Comparison of ENCODE assay signal across 13 cellular contexts in genomic region chr1:215526846-215527151, GRCh38. TPM values are rescaled to one million over a fixed set of nuclear protein-coding genes. Genes with fewer than 3 reads are reported as not detected.
DNase-seq lines count a peak whose midpoint lies in the region; ATAC-seq, FAIRE-seq and TF ChIP-seq lines count a peak whose summit lies in the region.
"Had no signal": no experiment of that assay in that cellular context is flagged by ENCODE, and none has a peak within 500 bp of the region (broad histone marks: within the 10 kb centered on the region; RNA-seq: fewer than 3 reads in every experiment).

No MANE protein-coding gene starts in this region.

- H3K9me3 ChIP-seq in PC-9 (ENCODE audit: insufficient read depth, low read depth) (no peaks in the 10 kb centered on the region), K562 (replicated peaks; ENCODE audit: control insufficient read depth, insufficient read depth, low read depth, low read length) (no peaks in the 10 kb centered on the region), neural cell (ENCODE audit: low read length) (no peaks in the 10 kb centered on the region), neuronal stem cell (replicated peaks in 1 of 2; ENCODE audit: control insufficient read depth in 2 of 2, insufficient read depth in 1 of 2, low read depth in 1 of 2, low read length in 2 of 2) (no peaks in the 10 kb centered on the region)
- H3K9me3 ChIP-seq: Caco-2, SK-N-SH had no signal

- H2AK5ac ChIP-seq in neuronal stem cell (ENCODE audit: low read depth, low read length) = no peak overlapping the region

- ATAC-seq in K562 = no peak
- ATAC-seq in HG02623 (IDR thresholded peaks at IDR 0.05; ENCODE audit: unreplicated experiment) = no peak
- no peak for ATAC-seq in GM18907 (IDR thresholded peaks at IDR 0.05; ENCODE audit: unreplicated experiment)

- H3K27me3 ChIP-seq in PC-9 (ENCODE audit: insufficient read depth, low read depth) = no peaks in the 10 kb centered on the region
- H3K27me3 ChIP-seq in K562 (ENCODE audit: control insufficient read depth in 2 of 2, insufficient read depth in 2 of 2, low read length in 2 of 2) = no peaks in the 10 kb centered on the region
- no peaks in the 10 kb centered on the region for H3K27me3 ChIP-seq in neural cell (ENCODE audit: insufficient read depth, low read depth, low read length)
- H3K27me3 ChIP-seq in neuronal stem cell (ENCODE audit: control insufficient read depth in 3 of 3, insufficient read depth in 3 of 3, low read depth in 1 of 3, low read length in 3 of 3) = no peaks in the 10 kb centered on the region

- no peaks in the 10 kb centered on the region for H3K9me2 ChIP-seq in PC-9 (ENCODE audit: insufficient read depth)
- H3K9me2 ChIP-seq in neural cell (ENCODE audit: insufficient read depth, low read length) = no peaks in the 10 kb centered on the region
- H3K9me2 ChIP-seq: SK-N-SH had no signal

- CTCF ChIA-PET in PC-9 (lab: Charles Lee) (no interaction called here), K562 (lab: Yijun Ruan, JAX; ENCODE audit: low intra/inter-chr PET ratio) (interaction anchor here (0.6 to 2.0 kb wide), 6 partner anchors 37 to 1313 kb away, joined by 3 to 15 read pairs (median 6); no protein-coding TSS in a partner anchor)

- H3K36me3 Mint-ChIP-seq in HFFc6 (ENCODE audit: low read depth) = no peaks in the 10 kb centered on the region
- H3K36me3 Mint-ChIP-seq: CD4-positive, CD25-positive, alpha-beta regulatory T cell had no signal

- no peak overlapping the region for H2BK15ac ChIP-seq in neuronal stem cell (ENCODE audit: low read length)

- H3K4me2 ChIP-seq in PC-9 = no peak overlapping the region
- H3K4me2 ChIP-seq in K562 (ENCODE audit: insufficient read depth, low read length) = no peak overlapping the region
- no peak overlapping the region for H3K4me2 ChIP-seq in neural cell (ENCODE audit: low read length)
- no peak overlapping the region for H3K4me2 ChIP-seq in neuronal stem cell (ENCODE audit: insufficient read depth, low read length, poor library complexity, severe bottlenecking)
- H3K4me2 ChIP-seq: SK-N-SH had no signal

- no peak overlapping the region for H3K27ac Mint-ChIP-seq in HFFc6
- H3K27ac Mint-ChIP-seq: CD4-positive, CD25-positive, alpha-beta regulatory T cell had no signal

- no peaks in the 10 kb centered on the region for H3K79me2 ChIP-seq in PC-9 (ENCODE audit: low read depth)
- no peaks in the 10 kb centered on the region for H3K79me2 ChIP-seq in K562 (ENCODE audit: control insufficient read depth, insufficient read depth, low read length)
- no peaks in the 10 kb centered on the region for H3K79me2 ChIP-seq in neural cell (replicated peaks; ENCODE audit: insufficient read depth, low read length)

- H3K36me3 ChIP-seq in PC-9 (ENCODE audit: low read depth) (no peaks in the 10 kb centered on the region), K562 (ENCODE audit: control insufficient read depth, insufficient read depth, low read length) (no peaks in the 10 kb centered on the region), neural cell (ENCODE audit: insufficient read depth, low read length) (no peaks in the 10 kb centered on the region), neuronal stem cell (replicated peaks in 1 of 2; ENCODE audit: control insufficient read depth in 2 of 2, insufficient read depth in 2 of 2, low read length in 2 of 2) (no peaks in the 10 kb centered on the region)

- no peak overlapping the region for H2BK5ac ChIP-seq in neuronal stem cell (ENCODE audit: low read length)

- no peak overlapping the region for H3K14ac ChIP-seq in neuronal stem cell (ENCODE audit: low read length)

- H2AFZ ChIP-seq in PC-9 = no peak overlapping the region
- no peak overlapping the region for H2AFZ ChIP-seq in K562 (ENCODE audit: low read depth, low read length)
- no peak overlapping the region for H2AFZ ChIP-seq in neural cell (ENCODE audit: low read depth, low read length)
- no peak overlapping the region for H2AFZ ChIP-seq in neuronal stem cell (ENCODE audit: low read length)

- FAIRE-seq in K562 (lab: Jason Lieb, UNC) = no peak

- BruUV-seq in PC-9 (replicated peaks; lab: Mats Ljungman, UMichigan) = no TSS peak
- no TSS peak for BruUV-seq in K562 (replicated peaks; lab: Mats Ljungman, UMichigan)

- no peak overlapping the region for H3K18ac ChIP-seq in neuronal stem cell (ENCODE audit: low read length)

- TF ChIP-seq RAD21 in K562 (CRISPR knock-in tag; conservative IDR thresholded peaks at IDR 0.05 in 1 of 2, IDR thresholded peaks at IDR 0.05 in 1 of 2) = no peak
- TF ChIP-seq RAD21 in neural cell (conservative IDR thresholded peaks at IDR 0.05) = no peak

- no peak overlapping the region for H4K8ac ChIP-seq in neuronal stem cell (ENCODE audit: low read depth, low read length)

- in situ Hi-C loops in K562 (cut with MboI) = loop anchor here (10.0 kb wide), 1 partner anchor 1312 kb away; no protein-coding TSS in a partner anchor

- TF ChIP-seq EP300 in K562 (IDR thresholded peaks at IDR 0.05; ENCODE audit: low read length) (no peak), neural cell (conservative IDR thresholded peaks at IDR 0.05; ENCODE audit: poor library complexity, severe bottlenecking) (no peak)

- TF ChIP-seq POLR2A in K562 (conservative IDR thresholded peaks at IDR 0.05) = no peak

- intact Hi-C loops in PC-9 (cut with micrococcal nuclease; ENCODE audit: unreplicated experiment) (loop anchor here (2.0 to 10.0 kb wide), 5 partner anchors 80 to 1314 kb away; no protein-coding TSS in a partner anchor), K562 (cut with micrococcal nuclease) (loop anchor here (1.0 to 10.0 kb wide), 7 partner anchors 80 to 1312 kb away; no protein-coding TSS in a partner anchor)

- H3K23ac ChIP-seq in neuronal stem cell (ENCODE audit: low read depth, low read length, poor library complexity) = no peak overlapping the region

- no peak overlapping the region for H2BK120ac ChIP-seq in neuronal stem cell (ENCODE audit: low read depth, low read length)

- H3K27ac ChIP-seq in PC-9 = no peak overlapping the region
- H3K27ac ChIP-seq in K562 (ENCODE audit: extremely low read depth, low read depth, low read length) = no peak overlapping the region
- H3K27ac ChIP-seq in neural cell (ENCODE audit: low read length) = no peak overlapping the region
- H3K27ac ChIP-seq in neuronal stem cell (replicated peaks; ENCODE audit: low read length) = no peak overlapping the region

- H3K9me1 ChIP-seq in K562 (ENCODE audit: control insufficient read depth, insufficient read depth, low read length) = no peaks in the 10 kb centered on the region

- H4K91ac ChIP-seq in neuronal stem cell (ENCODE audit: low read depth, low read length, poor library complexity) = no peak overlapping the region

- TF ChIP-seq CTCF in HFFc6 (IDR thresholded peaks at IDR 0.05) = peak; percentile 8
- peak; percentile 19; the same call in 1 of the 2 replicates for TF ChIP-seq CTCF in PC-9 (conservative IDR thresholded peaks at IDR 0.05)
- no peak for TF ChIP-seq CTCF in K562 (IDR thresholded peaks at IDR 0.05 in 2 of 3, conservative IDR thresholded peaks at IDR 0.05 in 1 of 3; ENCODE audit: insufficient read depth in 2 of 3, low read depth in 1 of 3, low read length in 3 of 3)
- TF ChIP-seq CTCF in neural cell (IDR thresholded peaks at IDR 0.05; ENCODE audit: poor library complexity, severe bottlenecking) = no peak

- H3K4me3 ChIP-seq in PC-9 = no peak overlapping the region
- H3K4me3 ChIP-seq in K562 = no peak overlapping the region
- H3K4me3 ChIP-seq in neural cell (ENCODE audit: low read length) = no peak overlapping the region
- no peak overlapping the region for H3K4me3 ChIP-seq in neuronal stem cell (ENCODE audit: low read length in 2 of 2)

- no peak overlapping the region for H3K9ac ChIP-seq in K562 (ENCODE audit: insufficient read depth in 1 of 2, low read depth in 2 of 2, low read length in 2 of 2)
- no peak overlapping the region for H3K9ac ChIP-seq in neural cell (ENCODE audit: low read length)
- H3K9ac ChIP-seq in neuronal stem cell (ENCODE audit: low read depth, low read length, poor library complexity) = no peak overlapping the region
- H3K9ac ChIP-seq: SK-N-SH had no signal

- H4K20me1 ChIP-seq in PC-9 (ENCODE audit: insufficient read depth) (no peaks in the 10 kb centered on the region), K562 (replicated peaks; ENCODE audit: control insufficient read depth, insufficient read depth, low read length) (no peaks in the 10 kb centered on the region), neural cell (ENCODE audit: insufficient read depth) (no peaks in the 10 kb centered on the region)

- POLR2A ChIA-PET in PC-9 (lab: Charles Lee; ENCODE audit: unreplicated experiment) = no interaction called here
- POLR2A ChIA-PET in K562 (lab: Yijun Ruan, JAX) = no interaction called here

- H2BK12ac ChIP-seq in neuronal stem cell (ENCODE audit: low read length) = no peak overlapping the region

- H3K9me3 Mint-ChIP-seq in HFFc6 = peaks cover 3% of the 10 kb centered on the region
- H3K9me3 Mint-ChIP-seq: CD4-positive, CD25-positive, alpha-beta regulatory T cell had no signal

- no peak overlapping the region for H3K4ac ChIP-seq in neuronal stem cell (ENCODE audit: low read length)

- DNase-seq in HFFc6 (no peak), PC-9 (no peak), K562 (ENCODE audit: extremely low read depth in 1 of 4, low spot score in 3 of 4) (no peak), neuronal stem cell (ENCODE audit: low spot score) (no peak), SIG-M5 (lab: John Stamatoyannopoulos, UW) (no peak)
- DNase-seq: GOT3, NCI-H524 treated with DMSO at 0.1 percent for 48 hours had no signal

- peaks cover 3% of the 10 kb centered on the region; the same call in 1 of the 2 replicates for H3K27me3 Mint-ChIP-seq in HFFc6 (ENCODE audit: insufficient read depth)
- H3K27me3 Mint-ChIP-seq: CD4-positive, CD25-positive, alpha-beta regulatory T cell had no signal

- 0 out of 2 replicates have a peak, but pooled peaks cover 5% of the 10 kb centered on the region for H3F3A ChIP-seq in PC-9 (ENCODE audit: insufficient read depth, low read depth)
- no peaks in the 10 kb centered on the region for H3F3A ChIP-seq in neural cell (ENCODE audit: insufficient read depth, low read length, poor library complexity, severe bottlenecking)

- H3K79me1 ChIP-seq in neuronal stem cell (ENCODE audit: low read depth, low read length) = no peaks in the 10 kb centered on the region

- peaks cover 30% of the 10 kb centered on the region for H3K4me1 Mint-ChIP-seq in HFFc6 (ENCODE audit: low read depth)

- H3K4me1 ChIP-seq in PC-9 (replicated peaks; ENCODE audit: insufficient read depth) (no peaks in the 10 kb centered on the region), K562 (replicated peaks in 1 of 2; ENCODE audit: control insufficient read depth in 2 of 2, insufficient read depth in 2 of 2, low read length in 2 of 2) (no peaks in the 10 kb centered on the region), neuronal stem cell (ENCODE audit: control insufficient read depth in 2 of 2, insufficient read depth in 1 of 2, low read depth in 1 of 2, low read length in 2 of 2) (no peaks in the 10 kb centered on the region)

- H3K4me3 Mint-ChIP-seq in HFFc6 = no peak overlapping the region
- H3K4me3 Mint-ChIP-seq: CD4-positive, CD25-positive, alpha-beta regulatory T cell had no signal

RNA-seq across cellular contexts. Expression of gene KCTD3, which starts 40.3 kb away (rescaled TPM):
- total RNA-seq in HFFc6 (2021; fragmentation: NEBNext Ultra II Directional; extraction: Animal tissue kit (Norgen Biotek cat#: 25700)) = 10 to 100 TPM; 27.0 to 33.4 (median 29.4) TPM
- total RNA-seq in PC-9 (2021) (46.4 and 53.6 TPM in 2 replicates), K562 (2014; rRNA removed) (29.7 and 33.5 TPM in 2 replicates), K562 (2014; rRNA removed; fragmentation: Illumina TruSeq; extraction: Trizol) (53.1 and 59.2 TPM in 2 replicates), K562 (2015; rRNA removed; fragmentation: Illumina TruSeq; extraction: Trizol) (44.2 and 44.3 TPM in 2 replicates), K562 (2021) (43.3 and 48.3 TPM in 2 replicates)
- 38.4 and 84.2 TPM in 2 replicates for total RNA-seq in K562 (2011; cell fraction: chromatin; rRNA removed; ENCODE audit: low replicate concordance)
- total RNA-seq in K562 (2011; cell fraction: nucleolus; rRNA removed) = 15.7 and 21.7 TPM in 2 replicates
- 36.2 and 40.0 TPM in 2 replicates for total RNA-seq in K562 (2011; cell fraction: nucleoplasm; rRNA removed)
- polyA plus RNA-seq in K562 (2011; rRNA removed) (67.6 and 77.1 TPM in 2 replicates), K562 (2014; fragmentation: Illumina TruSeq; extraction: Trizol) (45.7 and 49.4 TPM in 2 replicates), K562 (2014; fragmentation: Nextera tagmentation; extraction: Ambion mirVana) (10 to 100 TPM; 12.8 to 18.2 TPM), K562 (2014; rRNA removed) (34.1 and 35.3 TPM in 2 replicates), neural cell (80.6 and 82.9 TPM in 2 replicates)
- 31.7 and 37.5 TPM in 2 replicates for polyA plus RNA-seq in K562 (2011; cell fraction: cytosol; rRNA removed)
- polyA plus RNA-seq in K562 (2011; cell fraction: nucleus; rRNA removed) = 60.9 and 85.8 TPM in 2 replicates
- 19.2 and 28.5 TPM in 2 replicates for polyA plus RNA-seq in K562 (2012)
- 147 and 156 TPM in 2 replicates for polyA minus RNA-seq in K562 (2011; rRNA and poly(A)+ RNA removed)
- 42.2 and 49.9 TPM in 2 replicates for polyA minus RNA-seq in K562 (2011; cell fraction: cytosol; rRNA and poly(A)+ RNA removed)
- 33.0 and 65.3 TPM in 2 replicates for polyA minus RNA-seq in K562 (2011; cell fraction: nucleus; rRNA and poly(A)+ RNA removed)
- 66.5 and 74.4 TPM in 2 replicates for polyA minus RNA-seq in neural cell
- polyA plus RNA-seq in neuronal stem cell (2013, experiment 1 of 2) = 29.0 TPM
- polyA plus RNA-seq in neuronal stem cell (2013, experiment 2 of 2) = 29.6 TPM

Comparison
In these comparisons a context has a peak if more than half of its experiments do, and no peak if none do; other contexts are left out.
1. CTCF ChIP-seq: peak in HFFc6 (single experiment) and PC-9 (single experiment); none in K562 (0 of 3) and neural cell (single experiment).